ENCODE assay signal across 15 cellular contexts in genomic region chr2:1494257-1494656, GRCh38.
DNase-seq lines count a peak whose midpoint lies in the region; ATAC-seq and TF ChIP-seq lines count a peak whose summit lies in the region.
"Had no signal": no experiment of that assay in that cellular context is flagged by ENCODE, and none has a peak within 500 bp of the region (broad histone marks: within the 10 kb centered on the region; RNA-seq: fewer than 3 reads in every experiment).

No MANE protein-coding gene starts in this region.

- H3K27ac ChIP-seq in upper lobe of right lung (no peak overlapping the region), tibial nerve (no peak overlapping the region)
- H3K27ac ChIP-seq: 22Rv1 had no signal

- no peaks in the 10 kb centered on the region for H3K4me1 Mint-ChIP-seq in activated CD4-positive, alpha-beta memory T cell treated with anti-CD3 and anti-CD28 coated beads for 36 hours (ENCODE audit: low read depth)
- peaks cover 9% of the 10 kb centered on the region for H3K4me1 Mint-ChIP-seq in activated CD4-positive, alpha-beta memory T cell treated with anti-CD3 and anti-CD28 coated beads, Interleukin-2, amount 10 ng/mL, durations not matched to agents 7 days and 5 days
- no peaks in the 10 kb centered on the region for H3K4me1 Mint-ChIP-seq in chondrocyte (ENCODE audit: low read depth)
- H3K4me1 Mint-ChIP-seq in endothelial cell (ENCODE audit: unreplicated experiment) = no peaks in the 10 kb centered on the region
- H3K4me1 Mint-ChIP-seq: CD14-positive monocyte had no signal

- no peak for TF ChIP-seq EP300 in tibial nerve (IDR thresholded peaks at IDR 0.05)

- POLR2A ChIA-PET in activated CD4-positive, alpha-beta memory T cell treated with anti-CD3 and anti-CD28 coated beads for 36 hours (lab: Charles Lee) = no interaction called here
- POLR2A ChIA-PET in activated CD4-positive, alpha-beta memory T cell treated with anti-CD3 and anti-CD28 coated beads, Interleukin-2, amount 10 ng/mL, durations not matched to agents 7 days and 5 days (lab: Charles Lee) = no interaction called here

- CTCF ChIA-PET in activated CD4-positive, alpha-beta memory T cell treated with anti-CD3 and anti-CD28 coated beads for 36 hours (lab: Charles Lee) = no interaction called here
- CTCF ChIA-PET in activated CD4-positive, alpha-beta memory T cell treated with anti-CD3 and anti-CD28 coated beads, Interleukin-2, amount 10 ng/mL, durations not matched to agents 7 days and 5 days (lab: Charles Lee) = no interaction called here

- 86 to 88% methylated on average over 12 of the region's 12 CpGs for WGBS in tibial nerve, 2 donors

- H3K4me1 ChIP-seq in upper lobe of right lung = no peaks in the 10 kb centered on the region
- H3K4me1 ChIP-seq in tibial nerve = no peaks in the 10 kb centered on the region
- H3K4me1 ChIP-seq: Caco-2, HAP-1 had no signal

- no peaks in the 10 kb centered on the region for H3K9me3 Mint-ChIP-seq in activated CD4-positive, alpha-beta memory T cell treated with anti-CD3 and anti-CD28 coated beads for 36 hours
- H3K9me3 Mint-ChIP-seq in activated CD4-positive, alpha-beta memory T cell treated with anti-CD3 and anti-CD28 coated beads, Interleukin-2, amount 10 ng/mL, durations not matched to agents 7 days and 5 days = peaks cover 5% of the 10 kb centered on the region
- H3K9me3 Mint-ChIP-seq in chondrocyte (ENCODE audit: low read depth) (no peaks in the 10 kb centered on the region), endothelial cell (ENCODE audit: unreplicated experiment) (no peaks in the 10 kb centered on the region)
- H3K9me3 Mint-ChIP-seq: CD8-positive, alpha-beta T cell had no signal

- H3K27me3 ChIP-seq in upper lobe of right lung (no peaks in the 10 kb centered on the region), tibial nerve (no peaks in the 10 kb centered on the region)

- TF ChIP-seq CTCF in chondrocyte (IDR thresholded peaks at IDR 0.05) = no peak
- no peak for TF ChIP-seq CTCF in upper lobe of right lung (IDR thresholded peaks at IDR 0.05)
- no peak for TF ChIP-seq CTCF in tibial nerve (IDR thresholded peaks at IDR 0.05)
- no peak for TF ChIP-seq CTCF in endothelial cell (IDR thresholded peaks at IDR 0.05; ENCODE audit: unreplicated experiment)

- no peak for ATAC-seq in upper lobe of right lung
- ATAC-seq: CD8-positive, alpha-beta T cell had no signal

- TF ChIP-seq POLR2A in tibial nerve (IDR thresholded peaks at IDR 0.05) = no peak

- intact Hi-C loops in activated CD4-positive, alpha-beta memory T cell treated with anti-CD3 and anti-CD28 coated beads for 36 hours (cut with micrococcal nuclease) = no loop called here
- intact Hi-C loops in posterior vena cava (cut with DNase I) = no loop called here
- intact Hi-C loops in upper lobe of right lung (cut with DNase I) = no loop called here

- H3K9me3 ChIP-seq in upper lobe of right lung = no peaks in the 10 kb centered on the region
- H3K9me3 ChIP-seq in tibial nerve = no peaks in the 10 kb centered on the region
- H3K9me3 ChIP-seq: Caco-2, HAP-1 had no signal

- H3K27me3 Mint-ChIP-seq in activated CD4-positive, alpha-beta memory T cell treated with anti-CD3 and anti-CD28 coated beads for 36 hours = no peaks in the 10 kb centered on the region
- H3K27me3 Mint-ChIP-seq in activated CD4-positive, alpha-beta memory T cell treated with anti-CD3 and anti-CD28 coated beads, Interleukin-2, amount 10 ng/mL, durations not matched to agents 7 days and 5 days = no peaks in the 10 kb centered on the region
- peaks cover 16% of the 10 kb centered on the region for H3K27me3 Mint-ChIP-seq in chondrocyte (ENCODE audit: low read depth)
- H3K27me3 Mint-ChIP-seq in endothelial cell (ENCODE audit: unreplicated experiment) = peaks cover 8% of the 10 kb centered on the region

- H3K36me3 ChIP-seq in upper lobe of right lung (no peaks in the 10 kb centered on the region), tibial nerve (no peaks in the 10 kb centered on the region)
- H3K36me3 ChIP-seq: HAP-1 had no signal

- H3K4me3 Mint-ChIP-seq in activated CD4-positive, alpha-beta memory T cell treated with anti-CD3 and anti-CD28 coated beads for 36 hours = no peak overlapping the region
- no peak overlapping the region for H3K4me3 Mint-ChIP-seq in activated CD4-positive, alpha-beta memory T cell treated with anti-CD3 and anti-CD28 coated beads, Interleukin-2, amount 10 ng/mL, durations not matched to agents 7 days and 5 days
- H3K4me3 Mint-ChIP-seq in chondrocyte (ENCODE audit: unreplicated experiment) (no peak overlapping the region), endothelial cell (ENCODE audit: unreplicated experiment) (no peak overlapping the region)
- H3K4me3 Mint-ChIP-seq: CD14-positive monocyte; CD8-positive, alpha-beta T cell had no signal

- H3K4me3 ChIP-seq in upper lobe of right lung (no peak overlapping the region), tibial nerve (no peak overlapping the region)
- H3K4me3 ChIP-seq: HAP-1 had no signal

- peak; percentile 3 for DNase-seq in activated CD4-positive, alpha-beta memory T cell treated with anti-CD3 and anti-CD28 coated beads for 36 hours
- no peak for DNase-seq in activated CD4-positive, alpha-beta memory T cell treated with anti-CD3 and anti-CD28 coated beads, Interleukin-2, amount 10 ng/mL, durations not matched to agents 7 days and 5 days
- DNase-seq in chondrocyte (ENCODE audit: low spot score) (peak; percentile 68), posterior vena cava (ENCODE audit: low spot score) (peak; percentile 32), upper lobe of right lung (peak; percentile 47), NOMO-1 treated with DMSO at 0.1 percent for 48 hours (lab: John Stamatoyannopoulos, UW; ENCODE audit: unreplicated experiment) (no peak), tibial nerve (ENCODE audit: low spot score in 2 of 2) (no peak), endothelial cell (ENCODE audit: low spot score) (no peak)
- DNase-seq: DND-41, GDM1 had no signal

- no peak overlapping the region for H3K27ac Mint-ChIP-seq in activated CD4-positive, alpha-beta memory T cell treated with anti-CD3 and anti-CD28 coated beads for 36 hours
- H3K27ac Mint-ChIP-seq in activated CD4-positive, alpha-beta memory T cell treated with anti-CD3 and anti-CD28 coated beads, Interleukin-2, amount 10 ng/mL, durations not matched to agents 7 days and 5 days = no peak overlapping the region
- no peak overlapping the region for H3K27ac Mint-ChIP-seq in chondrocyte (ENCODE audit: unreplicated experiment)
- H3K27ac Mint-ChIP-seq in endothelial cell (ENCODE audit: unreplicated experiment) = no peak overlapping the region
- H3K27ac Mint-ChIP-seq: CD14-positive monocyte; CD8-positive, alpha-beta T cell had no signal

- no peaks in the 10 kb centered on the region for H3K36me3 Mint-ChIP-seq in activated CD4-positive, alpha-beta memory T cell treated with anti-CD3 and anti-CD28 coated beads for 36 hours
- no peaks in the 10 kb centered on the region for H3K36me3 Mint-ChIP-seq in activated CD4-positive, alpha-beta memory T cell treated with anti-CD3 and anti-CD28 coated beads, Interleukin-2, amount 10 ng/mL, durations not matched to agents 7 days and 5 days (ENCODE audit: low read depth)
- H3K36me3 Mint-ChIP-seq in chondrocyte (ENCODE audit: low read depth) = no peaks in the 10 kb centered on the region
- H3K36me3 Mint-ChIP-seq in endothelial cell (ENCODE audit: low read depth, unreplicated experiment) = peaks cover 4% of the 10 kb centered on the region
- H3K36me3 Mint-ChIP-seq: CD14-positive monocyte; CD8-positive, alpha-beta T cell had no signal

Comparison
In these comparisons a context has a peak if more than half of its experiments do, and no peak if none do; other contexts are left out.
1. DNase-seq: peak in activated CD4-positive, alpha-beta memory T cell treated with anti-CD3 and anti-CD28 coated beads for 36 hours (single experiment), chondrocyte (single experiment), posterior vena cava (single experiment) and upper lobe of right lung (single experiment); none in activated CD4-positive, alpha-beta memory T cell treated with anti-CD3 and anti-CD28 coated beads, Interleukin-2, amount 10 ng/mL, durations not matched to agents 7 days and 5 days (single experiment), NOMO-1 treated with DMSO at 0.1 percent for 48 hours (single experiment), tibial nerve (0 of 2) and endothelial cell (single experiment).